ENCODE assay signal across 1 cellular context in genomic region chr10:22564060-22564459, GRCh38.
TF ChIP-seq lines count a peak whose summit lies in the region.

No MANE protein-coding gene starts in this region.

TF ChIP-seq in HEK293, 187 proteins besides CTCF, POLR2A, EP300 and RAD21:
- TF ChIP-seq, protein P1, sequence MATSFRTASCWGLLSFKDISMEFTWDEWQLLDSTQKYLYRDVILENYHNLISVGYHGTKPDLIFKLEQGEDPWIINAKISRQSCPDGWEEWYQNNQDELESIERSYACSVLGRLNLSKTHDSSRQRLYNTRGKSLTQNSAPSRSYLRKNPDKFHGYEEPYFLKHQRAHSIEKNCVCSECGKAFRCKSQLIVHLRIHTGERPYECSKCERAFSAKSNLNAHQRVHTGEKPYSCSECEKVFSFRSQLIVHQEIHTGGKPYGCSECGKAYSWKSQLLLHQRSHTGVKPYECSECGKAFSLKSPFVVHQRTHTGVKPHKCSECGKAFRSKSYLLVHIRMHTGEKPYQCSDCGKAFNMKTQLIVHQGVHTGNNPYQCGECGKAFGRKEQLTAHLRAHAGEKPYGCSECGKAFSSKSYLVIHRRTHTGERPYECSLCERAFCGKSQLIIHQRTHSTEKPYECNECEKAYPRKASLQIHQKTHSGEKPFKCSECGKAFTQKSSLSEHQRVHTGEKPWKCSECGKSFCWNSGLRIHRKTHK (tag by site-specific recombination; IDR thresholded peaks at IDR 0.05) = no peak
- TF ChIP-seq HIC1 (tag by site-specific recombination; IDR thresholded peaks at IDR 0.05) (no peak), ZBTB20 (tag by site-specific recombination; IDR thresholded peaks at IDR 0.05) (no peak), ZNF221 (tag by site-specific recombination; IDR thresholded peaks at IDR 0.05; ENCODE audit: borderline replicate concordance) (no peak), ZNF132 (tag by site-specific recombination; IDR thresholded peaks at IDR 0.05; ENCODE audit: borderline replicate concordance) (no peak), SCRT1 (tag by site-specific recombination; IDR thresholded peaks at IDR 0.05; ENCODE audit: borderline replicate concordance) (0 out of 2 replicates have a peak, but pooled peaks have one; percentile 42), ZNF169 (tag by site-specific recombination; IDR thresholded peaks at IDR 0.05) (no peak), WT1 (tag by site-specific recombination; IDR thresholded peaks at IDR 0.05) (no peak), ZFP41 (tag by site-specific recombination; IDR thresholded peaks at IDR 0.05; ENCODE audit: borderline replicate concordance) (no peak), SCRT2 (tag by site-specific recombination; IDR thresholded peaks at IDR 0.05) (peak; percentile 71)
